In genomic region chr11:60343094-60343704, GRCh38 we compare ENCODE assay signal across 8 cellular contexts. TPM values are rescaled to one million over a fixed set of nuclear protein-coding genes. Genes with fewer than 3 reads are reported as not detected.
A peak's percentile ranks its signal among the peaks of the same experiment; 100 is the strongest.
DNase-seq lines count a peak whose midpoint lies in the region; ATAC-seq and TF ChIP-seq lines count a peak whose summit lies in the region.

No MANE protein-coding gene starts in this region.

- H3K27me3 Mint-ChIP-seq in Caco-2 (ENCODE audit: insufficient read depth, unreplicated experiment): no peaks in the 10 kb centered on the region
- H3K27me3 Mint-ChIP-seq in activated T-helper 17 cell treated with anti-CD3 and anti-CD28 coated beads, Interleukin-2, amount 50 U/mL, for 72 hours: peaks cover 34% of the 10 kb centered on the region

- H3K9me3 ChIP-seq in Caco-2 (no peaks in the 10 kb centered on the region), WERI-Rb-1 (ENCODE audit: severe bottlenecking) (no peaks in the 10 kb centered on the region), lower lobe of right lung (no peaks in the 10 kb centered on the region)

- H3K4me1 ChIP-seq in Caco-2 (no peaks in the 10 kb centered on the region), lower lobe of right lung (no peaks in the 10 kb centered on the region)

- intact Hi-C loops in Caco-2 (cut with micrococcal nuclease; ENCODE audit: unreplicated experiment) (loop anchor here (5.0 kb wide), 1 partner anchor 144 kb away; no protein-coding TSS in a partner anchor), lower lobe of right lung (cut with DNase I) (no loop called here)

- H3K27ac Mint-ChIP-seq in Caco-2 (ENCODE audit: unreplicated experiment): no peak overlapping the region
- H3K27ac Mint-ChIP-seq in activated T-helper 17 cell treated with anti-CD3 and anti-CD28 coated beads, Interleukin-2, amount 50 U/mL, for 72 hours: no peak overlapping the region

- H3K4me3 ChIP-seq in Caco-2 (ENCODE audit: low read depth, low read length): no peak overlapping the region
- no peak overlapping the region for H3K4me3 ChIP-seq in HL-60 (replicated peaks; ENCODE audit: insufficient read depth, low read length)
- H3K4me3 ChIP-seq in WERI-Rb-1 (ENCODE audit: low read depth, low read length): no peak overlapping the region
- H3K4me3 ChIP-seq in lower lobe of right lung: no peak overlapping the region

- H3K4me3 Mint-ChIP-seq in Caco-2 (ENCODE audit: unreplicated experiment): no peak overlapping the region
- no peak overlapping the region for H3K4me3 Mint-ChIP-seq in activated T-helper 17 cell treated with anti-CD3 and anti-CD28 coated beads, Interleukin-2, amount 50 U/mL, for 72 hours

- H3K9me3 Mint-ChIP-seq in Caco-2 (ENCODE audit: unreplicated experiment): no peaks in the 10 kb centered on the region
- no peaks in the 10 kb centered on the region for H3K9me3 Mint-ChIP-seq in activated T-helper 17 cell treated with anti-CD3 and anti-CD28 coated beads, Interleukin-2, amount 50 U/mL, for 72 hours

- ATAC-seq in lower lobe of right lung: no peak
- ATAC-seq in HG03039 (IDR thresholded peaks at IDR 0.05; ENCODE audit: unreplicated experiment): no peak
- no peak for ATAC-seq in activated T-helper 17 cell treated with anti-CD3 and anti-CD28 coated beads, Interleukin-2, amount 50 U/mL, for 72 hours (replicated peaks)
- no peak for ATAC-seq in GM18861 (IDR thresholded peaks at IDR 0.05; ENCODE audit: unreplicated experiment)

- CTCF ChIA-PET in Caco-2 (lab: Charles Lee): interaction anchor here (0.8 kb wide), 1 partner anchor 69 kb away, joined by 3 read pairs; no protein-coding TSS in a partner anchor

- H3K36me3 Mint-ChIP-seq in Caco-2 (ENCODE audit: insufficient read depth, unreplicated experiment): no peaks in the 10 kb centered on the region
- H3K36me3 Mint-ChIP-seq in activated T-helper 17 cell treated with anti-CD3 and anti-CD28 coated beads, Interleukin-2, amount 50 U/mL, for 72 hours (ENCODE audit: low read depth): no peaks in the 10 kb centered on the region

- H3K27me3 ChIP-seq in Caco-2 (replicated peaks; ENCODE audit: control insufficient read depth, insufficient read depth, low read length): no peaks in the 10 kb centered on the region
- H3K27me3 ChIP-seq in HL-60 (ENCODE audit: insufficient read depth, poor library complexity, severe bottlenecking): no peaks in the 10 kb centered on the region
- peaks cover 5% of the 10 kb centered on the region for H3K27me3 ChIP-seq in WERI-Rb-1 (ENCODE audit: insufficient read depth, low read depth, severe bottlenecking)
- H3K27me3 ChIP-seq in lower lobe of right lung (ENCODE audit: low read depth): no peaks in the 10 kb centered on the region

- POLR2A ChIA-PET in Caco-2 (lab: Charles Lee): no interaction called here

- no peak for DNase-seq in Caco-2
- no peak for DNase-seq in HL-60 (ENCODE audit: low read depth in 1 of 2, low spot score in 1 of 2)
- no peak for DNase-seq in WERI-Rb-1
- no peak for DNase-seq in lower lobe of right lung
- DNase-seq in foreskin melanocyte: no peak

- BruUV-seq in Caco-2 (replicated peaks; lab: Mats Ljungman, UMichigan): no TSS peak

- H3K36me3 ChIP-seq in Caco-2 (ENCODE audit: control insufficient read depth, insufficient read depth, low read length) (no peaks in the 10 kb centered on the region), WERI-Rb-1 (no peaks in the 10 kb centered on the region), lower lobe of right lung (no peaks in the 10 kb centered on the region)

- H3K27ac ChIP-seq in HL-60 (replicated peaks) (no peak overlapping the region), WERI-Rb-1 (no peak overlapping the region), lower lobe of right lung (no peak overlapping the region)

- no peaks in the 10 kb centered on the region for H3K4me1 Mint-ChIP-seq in Caco-2 (ENCODE audit: low read depth, unreplicated experiment)
- no peaks in the 10 kb centered on the region for H3K4me1 Mint-ChIP-seq in activated T-helper 17 cell treated with anti-CD3 and anti-CD28 coated beads, Interleukin-2, amount 50 U/mL, for 72 hours

- TF ChIP-seq CTCF in Caco-2 (IDR thresholded peaks at IDR 0.05; ENCODE audit: insufficient read depth in 1 of 2, low read depth in 1 of 2, low read length in 1 of 2, severe bottlenecking in 1 of 2, unreplicated experiment in 1 of 2) (peak; percentile 41 to 72), HL-60 (IDR thresholded peaks at IDR 0.05; ENCODE audit: insufficient read depth, low read length) (peak; percentile 42), WERI-Rb-1 (IDR thresholded peaks at IDR 0.05; ENCODE audit: low read depth, low read length) (0 out of 2 replicates have a peak, but pooled peaks have one; percentile 26), lower lobe of right lung (IDR thresholded peaks at IDR 0.05) (peak; percentile 56)

RNA-seq across cellular contexts. Expression of gene MS4A6E, which starts 16.1 kb away (rescaled TPM):
- total RNA-seq in Caco-2 (2022) (not detected in 2 replicates), lower lobe of right lung (not detected)
- total RNA-seq in activated T-helper 17 cell treated with anti-CD3 and anti-CD28 coated beads, Interleukin-2, amount 50 U/mL, for 72 hours: not detected

RNA-seq across cellular contexts. Expression of gene MS4A7, which starts 35.1 kb away (rescaled TPM):
- not detected in 2 replicates for total RNA-seq in Caco-2 (2022)
- total RNA-seq in lower lobe of right lung: 315 TPM
- total RNA-seq in activated T-helper 17 cell treated with anti-CD3 and anti-CD28 coated beads, Interleukin-2, amount 50 U/mL, for 72 hours: not detected

RNA-seq across cellular contexts. Expression of gene MS4A14, which starts 53.1 kb away (rescaled TPM):
- total RNA-seq in Caco-2 (2022): not detected in 2 replicates
- total RNA-seq in lower lobe of right lung: 19.4 TPM
- not detected for total RNA-seq in activated T-helper 17 cell treated with anti-CD3 and anti-CD28 coated beads, Interleukin-2, amount 50 U/mL, for 72 hours

Comparison
In these comparisons a context has a peak if more than half of its experiments do, and no peak if none do; other contexts are left out.
1. RNA of gene MS4A7, which starts 35.1 kb away (total RNA-seq): 315 TPM in lower lobe of right lung (single experiment); not detected in Caco-2 and not detected in activated T-helper 17 cell treated with anti-CD3 and anti-CD28 coated beads, Interleukin-2, amount 50 U/mL, for 72 hours; every median in the first group is over 100 times any median in the second.
2. RNA of gene MS4A14, which starts 53.1 kb away (total RNA-seq): 19.4 TPM in lower lobe of right lung (single experiment); not detected in Caco-2 and not detected in activated T-helper 17 cell treated with anti-CD3 and anti-CD28 coated beads, Interleukin-2, amount 50 U/mL, for 72 hours; every median in the first group is over 10 times any median in the second.
3. Peak in every context shown above with its lines, with median percentiles within 50 percentile points of each other: CTCF ChIP-seq.